Comparison of ENCODE assay signal across 15 cellular contexts in genomic region chr9:4035809-4036208, GRCh38.
DNase-seq lines count a peak whose midpoint lies in the region; ATAC-seq and TF ChIP-seq lines count a peak whose summit lies in the region.
"Had no signal": no experiment of that assay in that cellular context is flagged by ENCODE, and none has a peak within 500 bp of the region (broad histone marks: within the 10 kb centered on the region; RNA-seq: fewer than 3 reads in every experiment).

No MANE protein-coding gene starts in this region.

- H4K20me1 ChIP-seq in H9 (ENCODE audit: control insufficient read depth, insufficient read depth, insufficient read length) = no peaks in the 10 kb centered on the region

- H3K36me3 Mint-ChIP-seq in H9 (ENCODE audit: insufficient read depth in 1 of 3, low read depth in 3 of 3) (no peaks in the 10 kb centered on the region), brain (no peaks in the 10 kb centered on the region), MCF 10A (ENCODE audit: insufficient read depth, unreplicated experiment) (no peaks in the 10 kb centered on the region)

- no peak overlapping the region for H4K12ac ChIP-seq in trophoblast cell (ENCODE audit: low read depth, low read length)

- H3K9ac ChIP-seq in H9 (ENCODE audit: extremely low read depth, insufficient read length, low read length) (no peak overlapping the region), trophoblast cell (ENCODE audit: low read length) (no peak overlapping the region)

- intact Hi-C loops in MCF 10A (cut with micrococcal nuclease) = no loop called here

- no peak overlapping the region for H3K4me3 ChIP-seq in trophoblast cell (ENCODE audit: low read depth, low read length)

- peaks cover 24 to 27% of the 10 kb centered on the region in 2 experiments for H3K4me1 Mint-ChIP-seq in H9
- peaks cover 40% of the 10 kb centered on the region for H3K4me1 Mint-ChIP-seq in brain
- H3K4me1 Mint-ChIP-seq in MCF 10A (ENCODE audit: insufficient read depth, unreplicated experiment) = no peaks in the 10 kb centered on the region

- no peaks in the 10 kb centered on the region for H3K23me2 ChIP-seq in H9 (ENCODE audit: insufficient read length, low read depth, low read length, poor library complexity, severe bottlenecking)

- H3K4me1 ChIP-seq in H9 (ENCODE audit: insufficient read depth, low read length) (no peaks in the 10 kb centered on the region; the same call in 1 of the 2 replicates), trophoblast cell (ENCODE audit: control insufficient read depth in 1 of 2, insufficient read depth in 2 of 2, low read length in 2 of 2) (peaks cover 7 to 11% of the 10 kb centered on the region in 2 experiments)

- H3K79me1 ChIP-seq in H9 (ENCODE audit: insufficient read depth, low read depth, low read length, poor library complexity, severe bottlenecking) = no peaks in the 10 kb centered on the region
- no peaks in the 10 kb centered on the region for H3K79me1 ChIP-seq in trophoblast cell (ENCODE audit: low read length)

- peak; percentile 26 for DNase-seq in H9
- DNase-seq in kidney glomerular epithelial cell (lab: John Stamatoyannopoulos, UW) = peak; percentile 27
- no peak for DNase-seq in trophoblast cell
- no peak for DNase-seq in dermis blood vessel endothelial cell
- DNase-seq in MCF 10A (ENCODE audit: unreplicated experiment) = no peak
- DNase-seq: C1 segment of cervical spinal cord, DND-41, GDM1, NCI-H187, NCI-H2171, NCI-H748 treated with DMSO at 0.1 percent for 48 hours had no signal

- POLR2A ChIA-PET in MCF 10A (lab: Yijun Ruan, JAX) = no interaction called here

- H3K4me3 Mint-ChIP-seq in H9 (no peak overlapping the region), brain (peak overlapping the region in 1 of 5 experiments; percentile 14), MCF 10A (ENCODE audit: unreplicated experiment) (no peak overlapping the region)

- H2BK120ac ChIP-seq in H9 (ENCODE audit: low read depth, low read length, poor library complexity, severe bottlenecking) (no peak overlapping the region), trophoblast cell (ENCODE audit: insufficient read depth, low read length, poor library complexity) (no peak overlapping the region)

- H3K4ac ChIP-seq in H9 (ENCODE audit: low read depth, low read length) = no peak overlapping the region
- H3K4ac ChIP-seq in trophoblast cell (ENCODE audit: low read depth, low read length) = no peak overlapping the region

- H3T11ph ChIP-seq in H9 (ENCODE audit: low read length) = no peak overlapping the region

- TF ChIP-seq CTCF in H9 (conservative IDR thresholded peaks at IDR 0.05) (no peak), brain (conservative IDR thresholded peaks at IDR 0.05) (no peak), MCF 10A (IDR thresholded peaks at IDR 0.05; ENCODE audit: unreplicated experiment) (no peak)

- H3K9me3 ChIP-seq in H9 (ENCODE audit: control insufficient read depth, low read depth, low read length) (no peaks in the 10 kb centered on the region), trophoblast cell (ENCODE audit: insufficient read depth, low read depth, low read length) (peaks cover 2% of the 10 kb centered on the region)

- H3K79me2 ChIP-seq in H9 (ENCODE audit: insufficient read depth, low read length) (no peaks in the 10 kb centered on the region), trophoblast cell (ENCODE audit: control insufficient read depth, insufficient read depth, low read length, poor library complexity) (no peaks in the 10 kb centered on the region)

- no peak overlapping the region for H3K4me2 ChIP-seq in H9 (ENCODE audit: insufficient read depth, insufficient read length, low read length)
- no peak overlapping the region for H3K4me2 ChIP-seq in trophoblast cell (ENCODE audit: low read length)

- H2BK20ac ChIP-seq in H9 (ENCODE audit: low read depth, low read length, poor library complexity, severe bottlenecking) = no peak overlapping the region

- H4K5ac ChIP-seq in H9 (ENCODE audit: insufficient read length, low read depth, low read length) = no peak overlapping the region

- H3K27me3 ChIP-seq in H9 (ENCODE audit: insufficient read depth, low read length) (no peaks in the 10 kb centered on the region), trophoblast cell (ENCODE audit: insufficient read depth, low read length) (no peaks in the 10 kb centered on the region)

- H2AK5ac ChIP-seq in H9 (ENCODE audit: insufficient read length, low read length) = no peak overlapping the region
- H2AK5ac ChIP-seq in trophoblast cell (ENCODE audit: low read length) = no peak overlapping the region

- H3K18ac ChIP-seq in H9 (ENCODE audit: insufficient read length, low read depth, low read length) (no peak overlapping the region), trophoblast cell (ENCODE audit: low read length) (no peak overlapping the region)

- ATAC-seq in esophagus mucosa (no peak), HG02885 (IDR thresholded peaks at IDR 0.05; ENCODE audit: poor library complexity, unreplicated experiment) (no peak)
- ATAC-seq: Right ventricle myocardium inferior had no signal

- no CpG with 5 or more reads among the region's 5 CpGs for WGBS in H9 (ENCODE audit: extremely low coverage, insufficient read length, low lambda C conversion rate)
- no CpG with 5 or more reads among the region's 5 CpGs for WGBS in trophoblast cell (ENCODE audit: extremely low coverage, insufficient coverage, insufficient read length)

- H3K27ac Mint-ChIP-seq in H9 (peak overlapping the region in 1 of 3 experiments; percentile 0; a peak in 3 of 7 replicates), brain (peak overlapping the region in 4 of 5 experiments; percentile 54 to 81 (median 66)), MCF 10A (ENCODE audit: low read depth, unreplicated experiment) (no peak overlapping the region)

- BruUV-seq in MCF 10A (replicated peaks; lab: Mats Ljungman, UMichigan) = no TSS peak

- no peaks in the 10 kb centered on the region for H3K36me3 ChIP-seq in trophoblast cell (ENCODE audit: control insufficient read depth in 1 of 2, insufficient read depth in 2 of 2, low read length in 2 of 2)

- H2BK5ac ChIP-seq in H9 (ENCODE audit: insufficient read length, low read length) (no peak overlapping the region), trophoblast cell (ENCODE audit: low read depth, low read length, poor library complexity) (no peak overlapping the region)

- H2BK15ac ChIP-seq in H9 (ENCODE audit: low read depth, low read length) = no peak overlapping the region

- H3K23ac ChIP-seq in H9 (ENCODE audit: insufficient read length, low read depth, low read length) = no peak overlapping the region
- H3K23ac ChIP-seq in trophoblast cell (ENCODE audit: low read length) = no peak overlapping the region

- H4K8ac ChIP-seq in H9 (replicated peaks; ENCODE audit: insufficient read length, low read depth, low read length) (no peak overlapping the region), trophoblast cell (ENCODE audit: low read depth, low read length) (no peak overlapping the region)

- H3K27ac ChIP-seq in H9 (ENCODE audit: insufficient read length, low read depth, low read length) (no peak overlapping the region), trophoblast cell (ENCODE audit: low read depth, low read length) (no peak overlapping the region)

- H4K91ac ChIP-seq in H9 (ENCODE audit: insufficient read length, low read depth, low read length) = no peak overlapping the region
- no peak overlapping the region for H4K91ac ChIP-seq in trophoblast cell (ENCODE audit: low read depth, low read length)

- no peak overlapping the region for H3K56ac ChIP-seq in H9 (ENCODE audit: insufficient read length, low read depth, low read length)

- H2BK12ac ChIP-seq in H9 (ENCODE audit: insufficient read length, low read depth, low read length) (no peak overlapping the region), trophoblast cell (ENCODE audit: low read length) (peak overlapping the region; percentile 6)

- no peaks in the 10 kb centered on the region; a peak in 1 of 5 replicates for H3K9me3 Mint-ChIP-seq in H9
- no peaks in the 10 kb centered on the region for H3K9me3 Mint-ChIP-seq in brain
- no peaks in the 10 kb centered on the region for H3K9me3 Mint-ChIP-seq in MCF 10A (ENCODE audit: unreplicated experiment)

- H3K27me3 Mint-ChIP-seq in H9 (ENCODE audit: low read depth) = no peaks in the 10 kb centered on the region
- peaks cover 8% of the 10 kb centered on the region for H3K27me3 Mint-ChIP-seq in brain
- H3K27me3 Mint-ChIP-seq in MCF 10A (ENCODE audit: insufficient read depth, unreplicated experiment) = no peaks in the 10 kb centered on the region

- H2AFZ ChIP-seq in H9 (ENCODE audit: low read length) (no peak overlapping the region), trophoblast cell (ENCODE audit: insufficient read depth, low read length, poor library complexity) (no peak overlapping the region)

- H3K14ac ChIP-seq in H9 (ENCODE audit: insufficient read depth, low read length) (no peak overlapping the region), trophoblast cell (ENCODE audit: low read length) (no peak overlapping the region)

- CTCF ChIA-PET in MCF 10A (lab: Yijun Ruan, JAX) = interaction anchor here (1.2 kb wide), 1 partner anchor 194 kb away, joined by 3 read pairs; no protein-coding TSS in a partner anchor

Comparison
In these comparisons a context has a peak if more than half of its experiments do, and no peak if none do; other contexts are left out.
1. DNase-seq: peak in H9 (single experiment) and kidney glomerular epithelial cell (single experiment); none in trophoblast cell (0 of 2), dermis blood vessel endothelial cell (single experiment) and MCF 10A (single experiment).